In the genomic region with DNA sequence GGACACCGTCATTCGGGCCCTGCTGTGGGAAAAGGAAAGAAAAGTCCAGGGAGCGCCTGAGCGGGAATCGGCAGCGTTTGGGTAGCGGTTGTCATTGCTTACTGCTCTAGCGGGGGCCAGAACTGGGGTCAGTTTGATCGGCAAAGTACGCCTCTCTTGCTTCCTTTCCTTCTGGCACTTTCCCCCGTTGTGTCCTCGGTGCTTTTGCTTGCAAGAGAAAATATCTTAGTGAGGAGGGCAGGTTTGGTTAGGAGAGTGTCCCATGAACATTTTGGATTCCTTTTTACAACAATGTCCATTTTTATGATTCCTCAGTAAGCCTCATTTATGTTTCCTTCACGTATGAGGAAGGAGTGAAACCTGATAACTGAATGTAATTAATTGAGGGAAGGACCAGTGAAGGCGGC, we compare ENCODE assay signal across 9 cellular contexts. TPM values are rescaled to one million over a fixed set of nuclear protein-coding genes. Genes with fewer than 3 reads are reported as not detected.
A peak's percentile ranks its signal among the peaks of the same experiment; 100 is the strongest.
DNase-seq lines count a peak whose midpoint lies in the region; ATAC-seq, FAIRE-seq and TF ChIP-seq lines count a peak whose summit lies in the region.
"Had no signal": no experiment of that assay in that cellular context is flagged by ENCODE, and none has a peak within 500 bp of the region (broad histone marks: within the 10 kb centered on the region; RNA-seq: fewer than 3 reads in every experiment).

No MANE protein-coding gene starts in this region.

- 1% methylated on average over 14 of the region's 14 CpGs for WGBS in pancreas, 2 donors

- no peak for TF ChIP-seq POLR2A in Peyer's patch (IDR thresholded peaks at IDR 0.05)

- H3K27me3 Mint-ChIP-seq in endothelial cell (ENCODE audit: unreplicated experiment), result peaks cover 6% of the 10 kb centered on the region

- DNase-seq in SIG-M5 treated with dmso at 0.1 percent for 504 hours (lab: John Stamatoyannopoulos, UW; ENCODE audit: unreplicated experiment) (peak; percentile 21), SIG-M5 (lab: John Stamatoyannopoulos, UW) (no peak), Peyer's patch (no peak), endothelial cell (ENCODE audit: low spot score) (no peak), pancreas (no peak)

- peaks cover 7% of the 10 kb centered on the region for H3K4me1 Mint-ChIP-seq in endothelial cell (ENCODE audit: unreplicated experiment)

- H3K27ac Mint-ChIP-seq in endothelial cell (ENCODE audit: unreplicated experiment), result peak overlapping the region; percentile 88

- H3K36me3 Mint-ChIP-seq in endothelial cell (ENCODE audit: low read depth, unreplicated experiment), result peaks cover 18% of the 10 kb centered on the region

- FAIRE-seq in pancreas (lab: Jason Lieb, UNC), result no peak
- FAIRE-seq: colon had no signal

- H3K4me3 Mint-ChIP-seq in endothelial cell (ENCODE audit: unreplicated experiment), result peak overlapping the region; percentile 95

- H3K9me3 ChIP-seq in Peyer's patch, result no peaks in the 10 kb centered on the region
- no peaks in the 10 kb centered on the region for H3K9me3 ChIP-seq in pancreas

- peaks cover 0 to 8% (median 3%) of the 10 kb centered on the region in 4 donors for H3K4me1 ChIP-seq in Peyer's patch
- peaks cover 6 to 10% (median 10%) of the 10 kb centered on the region in 3 donors for H3K4me1 ChIP-seq in pancreas

- no peak for ATAC-seq in pancreas
- ATAC-seq in GM21529 (IDR thresholded peaks at IDR 0.05; ENCODE audit: unreplicated experiment), result no peak
- no peak for ATAC-seq in HG03139 (IDR thresholded peaks at IDR 0.05; ENCODE audit: unreplicated experiment)
- ATAC-seq in GM18861 (IDR thresholded peaks at IDR 0.05; ENCODE audit: unreplicated experiment), result no peak

- intact Hi-C loops in pancreas (cut with DNase I), result no loop called here

- H3K4me3 ChIP-seq in Peyer's patch (peak overlapping the region; percentile 80 to 94 (median 90)), pancreas (peak overlapping the region; percentile 68 to 99 (median 94))

- H3K27ac ChIP-seq in Peyer's patch (peak overlapping the region; percentile 55 to 90 (median 76)), pancreas (peak overlapping the region; percentile 40 to 75 (median 66))

- no peaks in the 10 kb centered on the region for H3K9me3 Mint-ChIP-seq in endothelial cell (ENCODE audit: unreplicated experiment)

- H3K36me3 ChIP-seq in Peyer's patch (peaks cover 0 to 25% (median 0%) of the 10 kb centered on the region in 3 donors), pancreas (peaks cover 0 to 15% (median 3%) of the 10 kb centered on the region in 3 donors)

- TF ChIP-seq CTCF in Peyer's patch (IDR thresholded peaks at IDR 0.05), result no peak
- TF ChIP-seq CTCF in endothelial cell (IDR thresholded peaks at IDR 0.05; ENCODE audit: unreplicated experiment), result no peak
- no peak for TF ChIP-seq CTCF in pancreas (IDR thresholded peaks at IDR 0.05)

- H3K27me3 ChIP-seq in Peyer's patch, result no peaks in the 10 kb centered on the region
- no peaks in the 10 kb centered on the region for H3K27me3 ChIP-seq in pancreas

RNA-seq across cellular contexts. Expression of a gene that starts 0.7 kb away (rescaled TPM):
- total RNA-seq in Peyer's patch (10 to 100 TPM in 1 of 4 donors, 1 to 10 TPM in 3; 4.4 to 19.0 (median 6.1) TPM), endothelial cell (ENCODE audit: unreplicated experiment) (14.9 TPM), pancreas (1 to 10 TPM; 5.6 to 9.5 (median 7.5) TPM)
- 10 to 100 TPM; 10.2 to 11.4 TPM for polyA plus RNA-seq in pancreas

RNA-seq across cellular contexts. Expression of a gene that starts 58.1 kb away (rescaled TPM):
- 10 to 100 TPM; 60.1 to 74.7 (median 66.2) TPM for total RNA-seq in Peyer's patch
- total RNA-seq in endothelial cell (ENCODE audit: unreplicated experiment), result 62.5 TPM
- 10 to 100 TPM in 5 of 6 donors, 1 to 10 TPM in 1; 8.5 to 25.8 (median 14.1) TPM for total RNA-seq in pancreas
- 1 to 10 TPM; 9.0 to 9.9 TPM for polyA plus RNA-seq in pancreas
